8 cellular contexts compared by ENCODE assay signal in genomic region chr2:55047677-55048299, GRCh38. TPM values are rescaled to one million over a fixed set of nuclear protein-coding genes. Genes with fewer than 3 reads are reported as not detected.
DNase-seq lines count a peak whose midpoint lies in the region; ATAC-seq and TF ChIP-seq lines count a peak whose summit lies in the region.

No MANE protein-coding gene starts in this region.

- H3K36me3 Mint-ChIP-seq in stimulated activated effector memory CD8-positive, alpha-beta T cell treated with anti-CD3 and anti-CD28 coated beads, Interleukin-12 subunit alpha, Interleukin-12 subunit beta, amount 100 ng/mL, for 72 hours: peaks cover 29% of the 10 kb centered on the region

- H3K4me3 ChIP-seq in NB4 (ENCODE audit: low read depth, low read length) (peak overlapping the region; percentile 96), adrenal gland (peak overlapping the region in 3 of 4 donors; percentile 16 to 91 (median 82)), iPS-20b (ENCODE audit: low read length) (peak overlapping the region; percentile 92)

- peak; percentile 1 for DNase-seq in NCI-H1105 treated with DMSO at 0.1 percent for 48 hours (lab: John Stamatoyannopoulos, UW)
- no peak for DNase-seq in NCI-H1105 (lab: John Stamatoyannopoulos, UW)
- peak; percentile 88 for DNase-seq in NB4 (ENCODE audit: low read depth)
- peak in 6 of 7 donors; percentile 49 to 63 (median 60) for DNase-seq in adrenal gland
- DNase-seq in stimulated activated effector memory CD8-positive, alpha-beta T cell treated with anti-CD3 and anti-CD28 coated beads, Interleukin-12 subunit alpha, Interleukin-12 subunit beta, amount 100 ng/mL, for 72 hours (ENCODE audit: low spot score in 2 of 2): no peak
- no peak for DNase-seq in stimulated activated CD4-positive, alpha-beta T cell treated with anti-CD3 and anti-CD28 coated beads, Interleukin-15, amount 100 ng/mL, for 24 hours
- no peak for DNase-seq in activated gamma-delta T cell (lab: John Stamatoyannopoulos, UW)

- no peaks in the 10 kb centered on the region for H3K36me3 ChIP-seq in adrenal gland (replicated peaks in 1 of 2)
- H3K36me3 ChIP-seq in iPS-20b (ENCODE audit: insufficient read depth, low read depth, low read length): peaks cover 7% of the 10 kb centered on the region; the same call in 1 of the 2 replicates

- ATAC-seq in stimulated activated effector memory CD8-positive, alpha-beta T cell treated with anti-CD3 and anti-CD28 coated beads, Interleukin-12 subunit alpha, Interleukin-12 subunit beta, amount 100 ng/mL, for 72 hours: no peak

- no peak overlapping the region for H3K27ac Mint-ChIP-seq in stimulated activated effector memory CD8-positive, alpha-beta T cell treated with anti-CD3 and anti-CD28 coated beads, Interleukin-12 subunit alpha, Interleukin-12 subunit beta, amount 100 ng/mL, for 72 hours

- H3K4me3 Mint-ChIP-seq in stimulated activated effector memory CD8-positive, alpha-beta T cell treated with anti-CD3 and anti-CD28 coated beads, Interleukin-12 subunit alpha, Interleukin-12 subunit beta, amount 100 ng/mL, for 72 hours: peak overlapping the region; percentile 96

- peak overlapping the region; percentile 55; the same call in 1 of the 2 replicates for H3K9ac ChIP-seq in iPS-20b (ENCODE audit: low read depth, low read length)

- no peaks in the 10 kb centered on the region for H3K9me3 ChIP-seq in adrenal gland (replicated peaks in 1 of 3)
- no peaks in the 10 kb centered on the region for H3K9me3 ChIP-seq in iPS-20b (ENCODE audit: insufficient read depth, low read depth, low read length)

- peaks cover 56% of the 10 kb centered on the region for H3K4me1 Mint-ChIP-seq in stimulated activated effector memory CD8-positive, alpha-beta T cell treated with anti-CD3 and anti-CD28 coated beads, Interleukin-12 subunit alpha, Interleukin-12 subunit beta, amount 100 ng/mL, for 72 hours

- H3K9me3 Mint-ChIP-seq in stimulated activated effector memory CD8-positive, alpha-beta T cell treated with anti-CD3 and anti-CD28 coated beads, Interleukin-12 subunit alpha, Interleukin-12 subunit beta, amount 100 ng/mL, for 72 hours: no peaks in the 10 kb centered on the region

- H3K4me1 ChIP-seq in adrenal gland (replicated peaks in 1 of 2): peaks cover 22 to 56% of the 10 kb centered on the region in 2 donors
- H3K4me1 ChIP-seq in iPS-20b (ENCODE audit: insufficient read depth, low read length): peaks cover 32% of the 10 kb centered on the region

- peak overlapping the region; percentile 67 to 99 (median 97) for H3K27ac ChIP-seq in adrenal gland
- no peak overlapping the region for H3K27ac ChIP-seq in iPS-20b (ENCODE audit: low read length)

- H3K27me3 ChIP-seq in adrenal gland (no peaks in the 10 kb centered on the region), iPS-20b (ENCODE audit: insufficient read depth, low read length) (no peaks in the 10 kb centered on the region)

- TF ChIP-seq POLR2A in NB4 (IDR thresholded peaks at IDR 0.05; ENCODE audit: extremely low read depth, insufficient read length) (peak; percentile 24), adrenal gland (IDR thresholded peaks at IDR 0.05) (peak in 1 of 2 donors; percentile 35)

- intact Hi-C loops in adrenal gland (cut with DNase I): loop anchor here (5.0 to 10.0 kb wide), 4 partner anchors 117 to 377 kb away; no protein-coding TSS in a partner anchor

- TF ChIP-seq CTCF in NB4 (IDR thresholded peaks at IDR 0.05; ENCODE audit: low read depth, low read length): no peak
- no peak for TF ChIP-seq CTCF in adrenal gland (IDR thresholded peaks at IDR 0.05)

- 5 to 11% (median 8%) methylated on average over 9 of the region's 9 CpGs for WGBS in adrenal gland, 4 donors

RNA-seq across cellular contexts. Expression of gene RTN4, which starts 2.5 kb away (rescaled TPM):
- total RNA-seq in adrenal gland: 100 to 1,000 TPM; 216 to 538 (median 477) TPM
- polyA plus RNA-seq in adrenal gland: 100 to 1,000 TPM; 240 to 694 (median 266) TPM

Comparison
In these comparisons a context has a peak if more than half of its experiments do, and no peak if none do; other contexts are left out.
1. DNase-seq: peak in NCI-H1105 treated with DMSO at 0.1 percent for 48 hours (single experiment), NB4 (single experiment) and adrenal gland (6 of 7); none in NCI-H1105 (single experiment), stimulated activated effector memory CD8-positive, alpha-beta T cell treated with anti-CD3 and anti-CD28 coated beads, Interleukin-12 subunit alpha, Interleukin-12 subunit beta, amount 100 ng/mL, for 72 hours (0 of 2), stimulated activated CD4-positive, alpha-beta T cell treated with anti-CD3 and anti-CD28 coated beads, Interleukin-15, amount 100 ng/mL, for 24 hours (single experiment) and activated gamma-delta T cell (single experiment).
2. Peak in every context shown above with its lines, with median percentiles within 50 percentile points of each other: H3K4me3 ChIP-seq.